8 cellular contexts compared by ENCODE assay signal in genomic region chr19:42175952-42176648, GRCh38. TPM values are rescaled to one million over a fixed set of nuclear protein-coding genes. Genes with fewer than 3 reads are reported as not detected.
DNase-seq lines count a peak whose midpoint lies in the region; ATAC-seq, FAIRE-seq and TF ChIP-seq lines count a peak whose summit lies in the region.

No MANE protein-coding gene starts in this region.

- no peak overlapping the region for H3K9ac ChIP-seq in neural progenitor cell

- H3K4me1 Mint-ChIP-seq in activated T-cell treated with anti-CD3 and anti-CD28 coated beads, Interleukin-2, amount 50 U/mL, for 4 hours (ENCODE audit: low read depth), result peaks cover 15% of the 10 kb centered on the region
- peaks cover 29% of the 10 kb centered on the region for H3K4me1 Mint-ChIP-seq in neural progenitor cell

- TF ChIP-seq POLR2A in GM12891 (IDR thresholded peaks at IDR 0.05; ENCODE audit: low read depth, low read length), result no peak

- peaks cover 4% of the 10 kb centered on the region for H3K4me1 ChIP-seq in neural progenitor cell

- no peak overlapping the region for H3K27ac Mint-ChIP-seq in neural progenitor cell

- H2AFZ ChIP-seq in neural progenitor cell (replicated peaks), result no peak overlapping the region

- H3K27ac ChIP-seq in neural progenitor cell, result no peak overlapping the region

- H3K9me3 Mint-ChIP-seq in activated T-cell treated with anti-CD3 and anti-CD28 coated beads, Interleukin-2, amount 50 U/mL, for 4 hours, result no peaks in the 10 kb centered on the region
- H3K9me3 Mint-ChIP-seq in neural progenitor cell, result no peaks in the 10 kb centered on the region

- H3K79me2 ChIP-seq in neural progenitor cell (ENCODE audit: low read depth), result no peaks in the 10 kb centered on the region

- peak; percentile 32 to 41 for ATAC-seq in activated T-cell treated with anti-CD3 and anti-CD28 coated beads, Interleukin-2, amount 50 U/mL, for 4 hours

- no peak for FAIRE-seq in GM12891 (lab: Jason Lieb, UNC)

- H3K9me3 ChIP-seq in neural progenitor cell (ENCODE audit: low read depth), result no peaks in the 10 kb centered on the region

- TF ChIP-seq CTCF in epithelial cell of esophagus (IDR thresholded peaks at IDR 0.05; ENCODE audit: insufficient read depth, low read depth, low read length, missing control alignments) (no peak), neural progenitor cell (IDR thresholded peaks at IDR 0.05) (no peak)

- no peaks in the 10 kb centered on the region for H3K36me3 Mint-ChIP-seq in activated T-cell treated with anti-CD3 and anti-CD28 coated beads, Interleukin-2, amount 50 U/mL, for 4 hours (ENCODE audit: insufficient read depth)
- H3K36me3 Mint-ChIP-seq in neural progenitor cell, result no peaks in the 10 kb centered on the region

- peaks cover 95% of the 10 kb centered on the region for H3K27me3 ChIP-seq in neural progenitor cell

- no peak for DNase-seq in activated T-cell treated with anti-CD3 and anti-CD28 coated beads, Interleukin-2, amount 50 U/mL, for 4 hours
- DNase-seq in activated T-cell treated with anti-CD3 and anti-CD28 coated beads for 4 hours (no peak), RPMI8226 (peak; percentile 20), epithelial cell of esophagus (ENCODE audit: low read depth) (peak; percentile 20), neural progenitor cell (ENCODE audit: low spot score) (peak; percentile 65), GM12891 (ENCODE audit: insufficient read length, low spot score) (no peak), activated gamma-delta T cell treated with Interleukin-2 at 50 U/mL for 16 hours (no peak), NCI-H1436 treated with DMSO at 0.1 percent for 48 hours (lab: John Stamatoyannopoulos, UW) (no peak)

- peaks cover 41% of the 10 kb centered on the region for H4K20me1 ChIP-seq in neural progenitor cell (ENCODE audit: low read depth)

- H3K4me3 ChIP-seq in epithelial cell of esophagus (ENCODE audit: low read length) (peak overlapping the region; percentile 40), neural progenitor cell (peak overlapping the region; percentile 61)

- peaks cover 38% of the 10 kb centered on the region for H3F3A ChIP-seq in neural progenitor cell (ENCODE audit: low read depth)

- peaks cover 22% of the 10 kb centered on the region for H3K27me3 Mint-ChIP-seq in activated T-cell treated with anti-CD3 and anti-CD28 coated beads, Interleukin-2, amount 50 U/mL, for 4 hours (ENCODE audit: low read depth)
- peaks cover 38% of the 10 kb centered on the region for H3K27me3 Mint-ChIP-seq in neural progenitor cell (ENCODE audit: insufficient read depth, low read depth)

- H3K4me3 Mint-ChIP-seq in activated T-cell treated with anti-CD3 and anti-CD28 coated beads, Interleukin-2, amount 50 U/mL, for 4 hours, result peak overlapping the region; percentile 92
- peak overlapping the region; percentile 86 for H3K4me3 Mint-ChIP-seq in neural progenitor cell

- peak overlapping the region; percentile 98 for H3K4me2 ChIP-seq in neural progenitor cell

- no peaks in the 10 kb centered on the region for H3K36me3 ChIP-seq in neural progenitor cell

TF ChIP-seq in GM12891, 5 proteins besides CTCF, POLR2A, EP300 and RAD21:
- TF ChIP-seq PAX5 (IDR thresholded peaks at IDR 0.05; ENCODE audit: insufficient read depth, low read length, severe bottlenecking), result no peak
- no peak for TF ChIP-seq POU2F2 (IDR thresholded peaks at IDR 0.05; ENCODE audit: low read depth, low read length)
- TF ChIP-seq SPI1 (IDR thresholded peaks at IDR 0.05; ENCODE audit: low read depth, low read length), result no peak
- no peak for TF ChIP-seq TAF1 (IDR thresholded peaks at IDR 0.05; ENCODE audit: low read depth, low read length)
- no peak for TF ChIP-seq POLR2AphosphoS5 (IDR thresholded peaks at IDR 0.05; ENCODE audit: low read depth, low read length)

RNA-seq across cellular contexts. Expression of gene DEDD2, which starts 41.4 kb away (rescaled TPM):
- total RNA-seq in activated T-cell treated with anti-CD3 and anti-CD28 coated beads, Interleukin-2, amount 50 U/mL, for 4 hours, result 10 to 100 TPM; 25.2 to 29.1 (median 28.1) TPM
- total RNA-seq in neural progenitor cell (ENCODE audit: low replicate concordance), result 19.8 and 54.2 TPM in 2 replicates
- polyA plus RNA-seq in GM12891 (2012; ENCODE audit: low read depth, missing spikeins), result 14.7 TPM

RNA-seq across cellular contexts. Expression of gene POU2F2, which starts 43.9 kb away (rescaled TPM):
- total RNA-seq in activated T-cell treated with anti-CD3 and anti-CD28 coated beads, Interleukin-2, amount 50 U/mL, for 4 hours, result 100 to 1,000 TPM in 1 of 3 donors, 10 to 100 TPM in 2; 83.9 to 123 (median 85.7) TPM
- total RNA-seq in neural progenitor cell (ENCODE audit: low replicate concordance), result 0.31 and 0.69 TPM in 2 replicates
- 33.8 TPM for polyA plus RNA-seq in GM12891 (2012; ENCODE audit: low read depth, missing spikeins)

RNA-seq across cellular contexts. Expression of gene ZNF526, which starts 44.0 kb away (rescaled TPM):
- total RNA-seq in activated T-cell treated with anti-CD3 and anti-CD28 coated beads, Interleukin-2, amount 50 U/mL, for 4 hours, result 10 to 100 TPM; 17.2 to 19.4 (median 18.7) TPM
- total RNA-seq in neural progenitor cell (ENCODE audit: low replicate concordance), result 6.5 and 13.0 TPM in 2 replicates
- 3.3 TPM for polyA plus RNA-seq in GM12891 (2012; ENCODE audit: low read depth, missing spikeins)

Comparison
In these comparisons a context has a peak if more than half of its experiments do, and no peak if none do; other contexts are left out.
1. DNase-seq: peak in RPMI8226 (single experiment), epithelial cell of esophagus (single experiment) and neural progenitor cell (single experiment); none in activated T-cell treated with anti-CD3 and anti-CD28 coated beads, Interleukin-2, amount 50 U/mL, for 4 hours (single experiment), activated T-cell treated with anti-CD3 and anti-CD28 coated beads for 4 hours (single experiment), GM12891 (single experiment), activated gamma-delta T cell treated with Interleukin-2 at 50 U/mL for 16 hours (single experiment) and NCI-H1436 treated with DMSO at 0.1 percent for 48 hours (single experiment).
2. RNA of gene POU2F2, which starts 43.9 kb away (total RNA-seq): 83.9 to 123 TPM in activated T-cell treated with anti-CD3 and anti-CD28 coated beads, Interleukin-2, amount 50 U/mL, for 4 hours; 0.31 to 0.69 TPM in neural progenitor cell; every median in the first group is over 10 times any median in the second.